Comparison of ENCODE assay signal across 32 cellular contexts in genomic region chr12:50363141-50363540, GRCh38. TPM values are rescaled to one million over a fixed set of nuclear protein-coding genes. Genes with fewer than 3 reads are reported as not detected.
"Had no signal": no experiment of that assay in that cellular context is flagged by ENCODE, and none has a peak within 500 bp of the region (broad histone marks: within the 10 kb centered on the region; RNA-seq: fewer than 3 reads in every experiment).

No MANE protein-coding gene starts in this region.

- H3K36me3 Mint-ChIP-seq: mesothelial cell of epicardium, naive B cell had no signal

- H3K27ac ChIP-seq: colonic mucosa, epithelial cell of prostate, esophagus squamous epithelium, gastrocnemius medialis, heart right ventricle, left lung, lower lobe of right lung had no signal

- H3K9me3 ChIP-seq: colonic mucosa, esophagus squamous epithelium, gastrocnemius medialis, heart right ventricle, left lung, lower lobe of right lung, mucosa of descending colon had no signal

- ATAC-seq: effector memory CD8-positive, alpha-beta T cell; esophagus mucosa; gastrocnemius medialis; heart right ventricle; left cardiac atrium; left lung; left ventricle myocardium superior; lower lobe of right lung; mucosa of descending colon had no signal

- H3K27me3 ChIP-seq: colonic mucosa, esophagus squamous epithelium, gastrocnemius medialis, heart right ventricle, left lung had no signal

- H3K4me1 Mint-ChIP-seq: endodermal cell, naive B cell had no signal

- H3K36me3 ChIP-seq: colonic mucosa, esophagus squamous epithelium, gastrocnemius medialis, heart right ventricle, left lung, lower lobe of right lung had no signal

- H3K9me3 Mint-ChIP-seq: dendritic cell treated with granulocyte-macrophage colony-stimulating factor and Interleukin-4, amounts not matched to agents 40 ng/mL and 50 ng/mL, for 4 days; effector memory CD8-positive, alpha-beta T cell; endodermal cell; mesothelial cell of epicardium had no signal

- H3K4me3 ChIP-seq: colonic mucosa, esophagus squamous epithelium, gastrocnemius medialis, heart right ventricle, left lung, lower lobe of right lung, mucosa of descending colon had no signal

- H3K4me1 ChIP-seq: colonic mucosa, esophagus squamous epithelium, gastrocnemius medialis, heart right ventricle, left lung, lower lobe of right lung had no signal

- H3K27ac Mint-ChIP-seq: dendritic cell treated with granulocyte-macrophage colony-stimulating factor and Interleukin-4, amounts not matched to agents 40 ng/mL and 50 ng/mL, for 4 days; effector memory CD8-positive, alpha-beta T cell; endodermal cell; mesothelial cell of epicardium; naive B cell had no signal

- H3K27me3 Mint-ChIP-seq: dendritic cell treated with granulocyte-macrophage colony-stimulating factor and Interleukin-4, amounts not matched to agents 40 ng/mL and 50 ng/mL, for 4 days; naive B cell had no signal

- DNase-seq: colonic mucosa; cortex of kidney; effector CD8-positive, alpha-beta T cell; effector memory CD8-positive, alpha-beta T cell; endodermal cell; erythroblast; esophagus squamous epithelium; foreskin melanocyte; gastrocnemius medialis; glutamatergic neuron; head of caudate nucleus; heart right ventricle; hippocampal formation; left cardiac atrium; left lung; left ventricle myocardium superior; lower lobe of right lung; mesenchymal stem cell; mucosa of descending colon; naive B cell had no signal

- H3K4me3 Mint-ChIP-seq: dendritic cell treated with granulocyte-macrophage colony-stimulating factor and Interleukin-4, amounts not matched to agents 40 ng/mL and 50 ng/mL, for 4 days; effector memory CD8-positive, alpha-beta T cell; endodermal cell; mesothelial cell of epicardium; naive B cell had no signal

RNA-seq across cellular contexts. Expression of gene FAM186A, which starts 33.3 kb away (rescaled TPM):
- total RNA-seq: colonic mucosa, dermis microvascular lymphatic vessel endothelial cell, endodermal cell, esophagus mucosa, esophagus squamous epithelium, gastrocnemius medialis, glomerular endothelial cell, heart right ventricle, kidney epithelial cell, left cardiac atrium, left lung, left ventricle myocardium superior, lower leg skin, lower lobe of right lung, lung microvascular endothelial cell, mesenteric fat pad, mesothelial cell of epicardium, mucosa of descending colon, myocyte had no signal
- polyA plus RNA-seq: heart right ventricle, keratinocyte had no signal
